9 cellular contexts compared by ENCODE assay signal in the genomic region with DNA sequence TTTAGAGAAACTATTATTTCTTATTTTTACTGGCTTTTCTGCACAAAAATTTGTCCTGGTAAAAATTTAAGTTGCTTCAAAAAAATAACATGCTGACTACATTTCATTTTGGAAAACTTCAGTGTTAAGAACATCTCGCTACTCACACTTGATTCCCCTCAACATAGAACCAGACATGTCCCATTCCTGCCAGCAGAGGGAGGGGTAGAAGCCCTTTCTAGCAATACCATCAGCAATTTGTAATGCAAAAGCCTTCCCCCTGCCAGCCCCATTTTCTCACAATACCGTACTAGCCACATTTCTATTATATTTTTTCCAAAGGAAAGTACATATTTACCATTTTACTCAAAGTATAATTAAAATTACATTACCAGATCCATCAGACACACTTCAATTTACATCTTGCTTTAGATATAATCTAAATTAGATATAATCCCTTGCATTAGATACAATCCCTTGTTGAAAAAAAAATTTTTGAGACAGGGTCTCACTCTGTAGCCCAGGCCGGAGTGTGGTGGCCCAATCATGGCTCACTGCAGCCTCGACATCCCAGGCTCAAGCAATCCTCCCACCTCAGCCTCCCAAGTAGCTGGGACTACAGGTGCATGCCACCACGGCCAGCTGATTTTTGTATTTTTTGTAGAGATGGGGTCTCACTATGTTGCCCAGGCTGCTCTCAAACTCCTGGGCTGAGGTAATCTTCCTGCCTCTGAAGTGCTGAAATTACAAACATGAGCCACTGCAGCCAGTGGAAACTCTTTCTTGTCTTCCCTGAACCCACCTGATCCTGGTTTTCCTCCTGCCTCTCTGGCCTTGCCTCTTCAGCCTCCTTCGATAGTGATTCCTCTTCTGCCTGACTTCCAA. TPM values are rescaled to one million over a fixed set of nuclear protein-coding genes. Genes with fewer than 3 reads are reported as not detected.
DNase-seq lines count a peak whose midpoint lies in the region; ATAC-seq and TF ChIP-seq lines count a peak whose summit lies in the region.
"Had no signal": no experiment of that assay in that cellular context is flagged by ENCODE, and none has a peak within 500 bp of the region (broad histone marks: within the 10 kb centered on the region; RNA-seq: fewer than 3 reads in every experiment).

No MANE protein-coding gene starts in this region.

- no peaks in the 10 kb centered on the region for H3K79me2 ChIP-seq in osteoblast (ENCODE audit: insufficient read depth, low read length)

- peak; percentile 77 for ATAC-seq in GM21390 (IDR thresholded peaks at IDR 0.05; ENCODE audit: unreplicated experiment)

- peaks cover 2% of the 10 kb centered on the region for H3K4me1 ChIP-seq in osteoblast (ENCODE audit: insufficient read depth, low read length)
- H3K4me1 ChIP-seq: BLaER1 treated with 17β-estradiol and CSF1 and Interleukin-3, amounts not matched to agents 10 nM and 100 nM had no signal

- no peak overlapping the region for H3K27ac ChIP-seq in osteoblast (ENCODE audit: low read depth, low read length)
- H3K27ac ChIP-seq: BLaER1 treated with 17β-estradiol and CSF1 and Interleukin-3, amounts not matched to agents 10 nM and 100 nM had no signal

- no peaks in the 10 kb centered on the region for H3K27me3 ChIP-seq in MG63
- no peaks in the 10 kb centered on the region for H3K27me3 ChIP-seq in osteoblast (ENCODE audit: insufficient read depth, low read length)
- H3K27me3 ChIP-seq: BLaER1 treated with 17β-estradiol and CSF1 and Interleukin-3, amounts not matched to agents 10 nM and 100 nM had no signal

- H3K4me3 ChIP-seq in MG63: no peak overlapping the region
- H3K4me3 ChIP-seq in WI38 (ENCODE audit: low read depth, low read length): no peak overlapping the region
- H3K4me3 ChIP-seq in fibroblast of the aortic adventitia (ENCODE audit: low read depth, low read length): no peak overlapping the region
- no peak overlapping the region for H3K4me3 ChIP-seq in osteoblast (ENCODE audit: insufficient read depth, low read length)
- H3K4me3 ChIP-seq: BLaER1 treated with 17β-estradiol and CSF1 and Interleukin-3, amounts not matched to agents 10 nM and 100 nM had no signal

- H3K4me2 ChIP-seq in osteoblast (ENCODE audit: insufficient read depth, low read length): no peak overlapping the region
- H3K4me2 ChIP-seq: BLaER1 treated with 17β-estradiol and CSF1 and Interleukin-3, amounts not matched to agents 10 nM and 100 nM had no signal

- no peaks in the 10 kb centered on the region for H3K9me3 ChIP-seq in MG63
- H3K9me3 ChIP-seq in osteoblast (ENCODE audit: low read depth, low read length): no peaks in the 10 kb centered on the region

- DNase-seq in NCI-H1417 (lab: John Stamatoyannopoulos, UW) (peak in 2 of 3 experiments; percentile 25 to 64), NCI-H1417 treated with DMSO at 0.1 percent for 48 hours (lab: John Stamatoyannopoulos, UW) (no peak), MG63 (peak; percentile 34), fibroblast of the aortic adventitia (ENCODE audit: low read depth) (peak; percentile 77), osteoblast (ENCODE audit: insufficient read length, low spot score, missing footprints) (peak; percentile 89), DMS79 (lab: John Stamatoyannopoulos, UW) (no peak)

- H2AFZ ChIP-seq in osteoblast (ENCODE audit: low read length): no peak overlapping the region

- H3K36me3 ChIP-seq in MG63 (no peaks in the 10 kb centered on the region), osteoblast (ENCODE audit: insufficient read depth, low read length) (no peaks in the 10 kb centered on the region)
- H3K36me3 ChIP-seq: BLaER1 treated with 17β-estradiol and CSF1 and Interleukin-3, amounts not matched to agents 10 nM and 100 nM had no signal

- H4K20me1 ChIP-seq in osteoblast (ENCODE audit: insufficient read depth, low read length): no peaks in the 10 kb centered on the region
- H4K20me1 ChIP-seq: BLaER1 treated with 17β-estradiol and CSF1 and Interleukin-3, amounts not matched to agents 10 nM and 100 nM had no signal

- peak; percentile 75 for TF ChIP-seq CTCF in WI38 (IDR thresholded peaks at IDR 0.05; ENCODE audit: low read depth, low read length)
- TF ChIP-seq CTCF in fibroblast of the aortic adventitia (IDR thresholded peaks at IDR 0.05; ENCODE audit: insufficient read depth, low read length): peak; percentile 84
- TF ChIP-seq CTCF in osteoblast (IDR thresholded peaks at IDR 0.05; ENCODE audit: extremely low read depth, low read depth, low read length): peak; percentile 92

RNA-seq across cellular contexts. Expression of a gene that starts 39.6 kb away (rescaled TPM):
- 1.2 and 4.6 TPM in 2 replicates for total RNA-seq in MG63 (2014; rRNA removed; shearing (Covaris generic); ENCODE audit: low replicate concordance)
- total RNA-seq in fibroblast of the aortic adventitia (ENCODE audit: low replicate concordance) (6.0 and 7.6 TPM in 2 replicates), osteoblast (3.8 and 4.0 TPM in 2 replicates)

RNA-seq across cellular contexts. Expression of a gene that starts 45.2 kb away (rescaled TPM):
- 1.1 TPM in 1 of 2 replicates, not detected in the other for total RNA-seq in MG63 (2014; rRNA removed; shearing (Covaris generic); ENCODE audit: low replicate concordance)
- 2.0 and 4.8 TPM in 2 replicates for total RNA-seq in fibroblast of the aortic adventitia (ENCODE audit: low replicate concordance)
- total RNA-seq in osteoblast: 0.36 TPM in 1 of 2 replicates, not detected in the other

Comparison
In these comparisons a context has a peak if more than half of its experiments do, and no peak if none do; other contexts are left out.
1. DNase-seq: peak in NCI-H1417 (2 of 3), MG63 (single experiment), fibroblast of the aortic adventitia (single experiment) and osteoblast (single experiment); none in NCI-H1417 treated with DMSO at 0.1 percent for 48 hours (single experiment) and DMS79 (single experiment).
2. Peak in every context shown above with its lines, with median percentiles within 50 percentile points of each other: CTCF ChIP-seq.